Comparison of ENCODE assay signal across 8 cellular contexts in genomic region chr6:39309942-39310531, GRCh38. TPM values are rescaled to one million over a fixed set of nuclear protein-coding genes. Genes with fewer than 3 reads are reported as not detected.
DNase-seq lines count a peak whose midpoint lies in the region; ATAC-seq, FAIRE-seq and TF ChIP-seq lines count a peak whose summit lies in the region.

No MANE protein-coding gene starts in this region.

- H3K9me1 ChIP-seq in endothelial cell of umbilical vein (replicated peaks; ENCODE audit: control insufficient read depth, extremely low read depth, insufficient read depth, low read length): no peaks in the 10 kb centered on the region

- no peak overlapping the region for H3K27ac ChIP-seq in CD4-positive, CD25-positive, alpha-beta regulatory T cell (ENCODE audit: insufficient read depth, low read length, poor library complexity, severe bottlenecking)
- H3K27ac ChIP-seq in endothelial cell of umbilical vein (ENCODE audit: insufficient read depth, low read depth, low read length): no peak overlapping the region

- TF ChIP-seq CTCF in endothelial cell of umbilical vein (IDR thresholded peaks at IDR 0.05; ENCODE audit: extremely low read depth in 1 of 2, insufficient read depth in 1 of 2, low read depth in 1 of 2, low read length in 2 of 2): peak; percentile 80 to 90
- TF ChIP-seq CTCF in mucosa of descending colon (IDR thresholded peaks at IDR 0.05): peak; percentile 86

- no TSS peak for BruUV-seq in endothelial cell of umbilical vein (replicated peaks; lab: Mats Ljungman, UMichigan)

- H3K4me3 ChIP-seq in CD4-positive, CD25-positive, alpha-beta regulatory T cell (ENCODE audit: low read depth, low read length): no peak overlapping the region
- no peak overlapping the region for H3K4me3 ChIP-seq in endothelial cell of umbilical vein (replicated peaks in 1 of 3; ENCODE audit: insufficient read depth in 1 of 3, low read depth in 1 of 3, low read length in 3 of 3)
- no peak overlapping the region for H3K4me3 ChIP-seq in mucosa of descending colon

- no peaks in the 10 kb centered on the region for H3K4me1 ChIP-seq in CD4-positive, CD25-positive, alpha-beta regulatory T cell (ENCODE audit: control insufficient read depth, insufficient read depth, low read length, poor library complexity, severe bottlenecking)
- H3K4me1 ChIP-seq in endothelial cell of umbilical vein (ENCODE audit: control insufficient read depth, extremely low read depth, insufficient read depth, low read length): no peaks in the 10 kb centered on the region
- peaks cover 17% of the 10 kb centered on the region for H3K4me1 ChIP-seq in mucosa of descending colon (ENCODE audit: low read depth)

- H3K9me3 ChIP-seq in CD4-positive, CD25-positive, alpha-beta regulatory T cell (ENCODE audit: control insufficient read depth in 2 of 2, low read length in 2 of 2): no peaks in the 10 kb centered on the region
- no peaks in the 10 kb centered on the region for H3K9me3 ChIP-seq in endothelial cell of umbilical vein (replicated peaks; ENCODE audit: control insufficient read depth, insufficient read depth, low read length)
- H3K9me3 ChIP-seq in mucosa of descending colon: no peaks in the 10 kb centered on the region

- FAIRE-seq in H54 (lab: Jason Lieb, UNC): peak; percentile 52
- peak; percentile 71 for FAIRE-seq in endothelial cell of umbilical vein (lab: Jason Lieb, UNC)

- no peak overlapping the region for H3K27ac Mint-ChIP-seq in CD4-positive, CD25-positive, alpha-beta regulatory T cell
- no peak overlapping the region for H3K27ac Mint-ChIP-seq in stimulated activated memory B cell treated with anti-CD40 and anti-IgM and Interleukin-4, amounts not matched to agents 10 μg/mL and 1 μg/mL and 100 μg/mL, for 72 hours

- peaks cover 29% of the 10 kb centered on the region for H3K27me3 Mint-ChIP-seq in CD4-positive, CD25-positive, alpha-beta regulatory T cell
- peaks cover 58% of the 10 kb centered on the region for H3K27me3 Mint-ChIP-seq in stimulated activated memory B cell treated with anti-CD40 and anti-IgM and Interleukin-4, amounts not matched to agents 10 μg/mL and 1 μg/mL and 100 μg/mL, for 72 hours

- DNase-seq in CD4-positive, CD25-positive, alpha-beta regulatory T cell: peak; percentile 16 to 54 (median 28)
- peak; percentile 82 for DNase-seq in H54 (ENCODE audit: insufficient read length, low spot score)
- DNase-seq in NCI-H510A (lab: John Stamatoyannopoulos, UW): peak; percentile 62
- DNase-seq in activated CD8-positive, alpha-beta memory T cell treated with anti-CD3 and anti-CD28 coated beads for 48 hours (ENCODE audit: low read depth in 2 of 3, low spot score in 2 of 3): peak in 2 of 3 experiments; percentile 20 to 39
- DNase-seq in endothelial cell of umbilical vein (ENCODE audit: low read depth, low spot score): peak; percentile 55
- DNase-seq in mucosa of descending colon: peak; percentile 67 to 86 (median 85)

- peak in 1 of 2 donors; percentile 56 for ATAC-seq in CD4-positive, CD25-positive, alpha-beta regulatory T cell (ENCODE audit: low read depth in 2 of 2)
- ATAC-seq in mucosa of descending colon: peak; percentile 88
- ATAC-seq in stimulated activated memory B cell treated with anti-CD40 and anti-IgM and Interleukin-4, amounts not matched to agents 10 μg/mL and 1 μg/mL and 100 μg/mL, for 72 hours: peak; percentile 63
- no peak for ATAC-seq in HG03521 (IDR thresholded peaks at IDR 0.05; ENCODE audit: unreplicated experiment)

- TF ChIP-seq POLR2A in H54 (IDR thresholded peaks at IDR 0.05; ENCODE audit: low read depth, low read length) (no peak), endothelial cell of umbilical vein (IDR thresholded peaks at IDR 0.05; ENCODE audit: low read depth, low read length) (no peak)

- no peaks in the 10 kb centered on the region for H3K79me2 ChIP-seq in endothelial cell of umbilical vein (ENCODE audit: control insufficient read depth, insufficient read depth, low read length)

- POLR2A ChIA-PET in endothelial cell of umbilical vein (lab: Charles Lee): no interaction called here

- no peaks in the 10 kb centered on the region for H3K36me3 Mint-ChIP-seq in CD4-positive, CD25-positive, alpha-beta regulatory T cell
- H3K36me3 Mint-ChIP-seq in stimulated activated memory B cell treated with anti-CD40 and anti-IgM and Interleukin-4, amounts not matched to agents 10 μg/mL and 1 μg/mL and 100 μg/mL, for 72 hours: no peaks in the 10 kb centered on the region

- H2AFZ ChIP-seq in endothelial cell of umbilical vein (ENCODE audit: low read depth, low read length): no peak overlapping the region

- H3K9me3 Mint-ChIP-seq in CD4-positive, CD25-positive, alpha-beta regulatory T cell: peaks cover 0 to 2% (median 0%) of the 10 kb centered on the region in 7 donors
- no peaks in the 10 kb centered on the region for H3K9me3 Mint-ChIP-seq in stimulated activated memory B cell treated with anti-CD40 and anti-IgM and Interleukin-4, amounts not matched to agents 10 μg/mL and 1 μg/mL and 100 μg/mL, for 72 hours

- H3K4me1 Mint-ChIP-seq in CD4-positive, CD25-positive, alpha-beta regulatory T cell: no peaks in the 10 kb centered on the region
- peaks cover 8% of the 10 kb centered on the region for H3K4me1 Mint-ChIP-seq in stimulated activated memory B cell treated with anti-CD40 and anti-IgM and Interleukin-4, amounts not matched to agents 10 μg/mL and 1 μg/mL and 100 μg/mL, for 72 hours

- H4K20me1 ChIP-seq in endothelial cell of umbilical vein (replicated peaks; ENCODE audit: control insufficient read depth, extremely low read depth, insufficient read depth, low read length): no peaks in the 10 kb centered on the region

- CTCF ChIA-PET in endothelial cell of umbilical vein (lab: Charles Lee): interaction anchor here (0.7 to 14.2 kb wide), 5 partner anchors 11 to 1677 kb away, joined by 3 to 223 read pairs (median 6); no protein-coding TSS in a partner anchor

- dilution Hi-C loops in endothelial cell of umbilical vein (cut with MboI; ENCODE audit: extremely low pct_ligation_motif_present, low sequenced_read_pairs): no loop called here

- peaks cover 13% of the 10 kb centered on the region for H3K27me3 ChIP-seq in CD4-positive, CD25-positive, alpha-beta regulatory T cell (ENCODE audit: control insufficient read depth, insufficient read depth, low read length)
- H3K27me3 ChIP-seq in endothelial cell of umbilical vein (ENCODE audit: control insufficient read depth in 2 of 2, insufficient read depth in 2 of 2, low read length in 2 of 2): peaks cover 19 to 24% of the 10 kb centered on the region in 2 experiments

- no peak overlapping the region for H3K9ac ChIP-seq in endothelial cell of umbilical vein (replicated peaks; ENCODE audit: extremely low read depth, insufficient read depth, low read length)

- intact Hi-C loops in endothelial cell of umbilical vein (cut with micrococcal nuclease): loop anchor here (1.0 kb wide), 3 partner anchors 144 to 438 kb away; no protein-coding TSS in a partner anchor
- intact Hi-C loops in mucosa of descending colon (cut with DNase I, micrococcal nuclease): loop anchor here (5.0 to 10.0 kb wide), 4 partner anchors 143 to 438 kb away; no protein-coding TSS in a partner anchor

- no peak overlapping the region for H3K4me2 ChIP-seq in endothelial cell of umbilical vein (ENCODE audit: insufficient read depth, low read length)

- no peaks in the 10 kb centered on the region for H3K36me3 ChIP-seq in CD4-positive, CD25-positive, alpha-beta regulatory T cell (ENCODE audit: control insufficient read depth, insufficient read depth, low read length)
- H3K36me3 ChIP-seq in endothelial cell of umbilical vein (ENCODE audit: control insufficient read depth in 2 of 2, extremely low read depth in 1 of 2, insufficient read depth in 2 of 2, low read length in 2 of 2) (no peaks in the 10 kb centered on the region), mucosa of descending colon (ENCODE audit: low read depth) (no peaks in the 10 kb centered on the region)

- no peak overlapping the region for H3K4me3 Mint-ChIP-seq in CD4-positive, CD25-positive, alpha-beta regulatory T cell
- no peak overlapping the region for H3K4me3 Mint-ChIP-seq in stimulated activated memory B cell treated with anti-CD40 and anti-IgM and Interleukin-4, amounts not matched to agents 10 μg/mL and 1 μg/mL and 100 μg/mL, for 72 hours

TF ChIP-seq in endothelial cell of umbilical vein, 7 proteins besides CTCF, POLR2A, EP300 and RAD21 (continues in another document):
- TF ChIP-seq JUN (IDR thresholded peaks at IDR 0.05; ENCODE audit: borderline replicate concordance, insufficient read depth, insufficient read length, low read depth): no peak
- TF ChIP-seq FOS (IDR thresholded peaks at IDR 0.05; ENCODE audit: borderline replicate concordance, insufficient read depth, low read length): no peak
- no peak for TF ChIP-seq EZH2 (IDR thresholded peaks at IDR 0.05; ENCODE audit: borderline replicate concordance, low read depth, low read length, severe bottlenecking)
- no peak for TF ChIP-seq MYC (IDR thresholded peaks at IDR 0.05; ENCODE audit: low read depth, low read length)
- TF ChIP-seq GATA2 (IDR thresholded peaks at IDR 0.05; ENCODE audit: insufficient read depth, insufficient read length, low read depth, low read length): no peak

RNA-seq across cellular contexts. Expression of gene KCNK17, which starts 4.2 kb away (rescaled TPM):
- not detected for total RNA-seq in CD4-positive, CD25-positive, alpha-beta regulatory T cell
- not detected for polyA plus RNA-seq in CD4-positive, CD25-positive, alpha-beta regulatory T cell
- total RNA-seq in endothelial cell of umbilical vein: not detected in 2 replicates
- not detected in 2 replicates for polyA plus RNA-seq in endothelial cell of umbilical vein
- polyA plus RNA-seq in endothelial cell of umbilical vein (2011; cell fraction: cytosol; rRNA removed): not detected in 2 replicates
- not detected in 2 replicates for polyA plus RNA-seq in endothelial cell of umbilical vein (2011; cell fraction: nucleus; rRNA removed)
- polyA plus RNA-seq in endothelial cell of umbilical vein (2012): not detected in 2 replicates
- not detected in 2 replicates for polyA minus RNA-seq in endothelial cell of umbilical vein
- polyA minus RNA-seq in endothelial cell of umbilical vein (2011; cell fraction: cytosol; rRNA and poly(A)+ RNA removed): not detected
- polyA minus RNA-seq in endothelial cell of umbilical vein (2011; cell fraction: nucleus; rRNA and poly(A)+ RNA removed): not detected in 2 replicates
- total RNA-seq in mucosa of descending colon: under 1 TPM in 2 of 3 donors, not detected in 1; 0.24 to 0.63 TPM

RNA-seq across cellular contexts. Expression of gene KCNK16, which starts 12.5 kb away (rescaled TPM):
- total RNA-seq in CD4-positive, CD25-positive, alpha-beta regulatory T cell: not detected
- polyA plus RNA-seq in CD4-positive, CD25-positive, alpha-beta regulatory T cell: not detected
- not detected in 2 replicates for total RNA-seq in endothelial cell of umbilical vein
- polyA plus RNA-seq in endothelial cell of umbilical vein: not detected in 2 replicates
- polyA plus RNA-seq in endothelial cell of umbilical vein (2011; cell fraction: cytosol; rRNA removed): not detected in 2 replicates
- not detected in 2 replicates for polyA plus RNA-seq in endothelial cell of umbilical vein (2011; cell fraction: nucleus; rRNA removed)
- not detected in 2 replicates for polyA plus RNA-seq in endothelial cell of umbilical vein (2012)
- polyA minus RNA-seq in endothelial cell of umbilical vein: not detected in 2 replicates
- polyA minus RNA-seq in endothelial cell of umbilical vein (2011; cell fraction: cytosol; rRNA and poly(A)+ RNA removed): not detected
- polyA minus RNA-seq in endothelial cell of umbilical vein (2011; cell fraction: nucleus; rRNA and poly(A)+ RNA removed): not detected in 2 replicates
- total RNA-seq in mucosa of descending colon: not detected

Comparison
In these comparisons a context has a peak if more than half of its experiments do, and no peak if none do; other contexts are left out.
1. DNase-seq: peak in every context shown above with its lines; median percentile 85 in mucosa of descending colon; 82 in H54; 62 in NCI-H510A; 55 in endothelial cell of umbilical vein; 30 in activated CD8-positive, alpha-beta memory T cell treated with anti-CD3 and anti-CD28 coated beads for 48 hours; 28 in CD4-positive, CD25-positive, alpha-beta regulatory T cell.